ENCODE assay signal across 10 cellular contexts in the genomic region with DNA sequence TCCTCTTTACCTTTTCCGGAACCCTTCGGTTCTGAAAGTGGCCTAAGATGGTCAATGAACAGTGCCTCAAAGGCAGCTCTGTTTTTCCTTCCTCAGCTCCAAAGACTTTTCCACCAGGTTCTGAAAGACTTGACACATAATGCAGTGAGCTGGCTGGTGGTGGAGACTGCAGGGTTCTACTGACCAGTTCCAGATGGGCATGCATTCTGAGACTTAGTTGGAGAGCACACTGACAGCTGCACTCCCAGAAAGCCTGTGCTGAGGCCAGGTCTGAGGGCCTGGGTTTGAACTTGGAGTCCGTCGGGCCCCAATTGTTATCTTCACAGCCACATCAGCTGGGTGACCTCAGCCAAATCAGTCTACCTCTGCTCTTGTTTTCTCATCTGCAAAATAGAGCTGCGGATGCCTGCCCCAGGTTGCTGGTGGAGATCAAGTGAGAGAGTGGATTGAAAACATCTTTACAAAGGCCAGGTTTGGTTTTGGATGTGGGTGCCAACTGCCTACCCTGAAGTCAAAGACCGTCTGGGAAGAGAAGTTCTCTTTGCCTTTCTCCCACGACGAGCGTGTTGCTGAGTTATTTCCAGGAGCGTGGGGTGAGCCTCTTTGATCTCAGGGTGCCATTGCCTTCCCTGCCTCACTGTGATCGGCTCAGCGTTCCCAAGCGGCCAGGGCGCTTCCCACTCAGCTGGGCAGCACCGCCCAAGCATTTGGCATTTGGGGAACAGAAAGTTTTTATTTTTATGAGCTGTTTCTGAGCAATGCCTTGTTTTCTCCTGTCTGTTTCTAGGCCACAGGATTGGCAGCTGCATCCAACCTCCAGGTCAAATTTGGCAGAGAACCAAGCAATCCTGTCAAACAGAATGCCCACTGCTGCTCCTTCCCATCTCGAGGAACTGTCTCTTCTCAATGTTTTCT. TPM values are rescaled to one million over a fixed set of nuclear protein-coding genes. Genes with fewer than 3 reads are reported as not detected.
DNase-seq lines count a peak whose midpoint lies in the region; ATAC-seq and TF ChIP-seq lines count a peak whose summit lies in the region.
"Had no signal": no experiment of that assay in that cellular context is flagged by ENCODE, and none has a peak within 500 bp of the region (broad histone marks: within the 10 kb centered on the region; RNA-seq: fewer than 3 reads in every experiment).

No MANE protein-coding gene starts in this region.

- H3K4me1 ChIP-seq in HUES48 (ENCODE audit: control insufficient read depth, insufficient read depth, low read length) (no peaks in the 10 kb centered on the region), fibroblast of lung (ENCODE audit: control insufficient read depth, extremely low read depth, insufficient read depth, low read length) (peaks cover 20% of the 10 kb centered on the region)

- H3K4me3 Mint-ChIP-seq in CD14-positive monocyte: no peak overlapping the region

- intact Hi-C loops in CD14-positive monocyte (cut with micrococcal nuclease) (no loop called here), posterior cingulate gyrus (cut with DNase I) (loop anchor here (10.0 kb wide), 1 partner anchor 53 kb away; a partner anchor contains a TSS), left colon (cut with DNase I, micrococcal nuclease) (no loop called here)

- no peak overlapping the region for H2AFZ ChIP-seq in fibroblast of lung (ENCODE audit: low read length)

- no peaks in the 10 kb centered on the region for H4K20me1 ChIP-seq in fibroblast of lung (ENCODE audit: control insufficient read depth, extremely low read depth, insufficient read depth, low read length)

- H3K27ac ChIP-seq in HUES48 (ENCODE audit: low read depth, low read length) (peak overlapping the region; percentile 42), fibroblast of lung (ENCODE audit: insufficient read depth, low read length) (peak overlapping the region; percentile 27)
- H3K27ac ChIP-seq: foreskin keratinocyte had no signal

- H3K27me3 Mint-ChIP-seq in CD14-positive monocyte (ENCODE audit: low read depth in 3 of 3): peaks cover 0 to 2% (median 0%) of the 10 kb centered on the region in 3 donors

- no peaks in the 10 kb centered on the region for H3K9me3 Mint-ChIP-seq in CD14-positive monocyte

- ATAC-seq in left colon: no peak
- no peak for ATAC-seq in GM21825 (IDR thresholded peaks at IDR 0.05; ENCODE audit: unreplicated experiment)

- peaks cover 5% of the 10 kb centered on the region for H3K79me2 ChIP-seq in fibroblast of lung (ENCODE audit: control insufficient read depth, insufficient read depth, low read length)

- no peak overlapping the region for H3K4me2 ChIP-seq in fibroblast of lung (ENCODE audit: extremely low read depth, insufficient read depth, low read length)

- H3K27ac Mint-ChIP-seq in CD14-positive monocyte: peak overlapping the region in 4 of 7 donors; percentile 26 to 67 (median 53)

- peaks cover 3% of the 10 kb centered on the region for H3K4me1 Mint-ChIP-seq in CD14-positive monocyte

- H3K9ac ChIP-seq in HUES48 (ENCODE audit: low read depth, low read length) (no peak overlapping the region), fibroblast of lung (ENCODE audit: insufficient read depth, low read length) (no peak overlapping the region)

- H3K4me3 ChIP-seq in HUES48 (ENCODE audit: low read depth, low read length) (no peak overlapping the region), fibroblast of lung (replicated peaks in 1 of 4; ENCODE audit: control extremely low read depth in 1 of 4, insufficient read depth in 1 of 4, low read depth in 3 of 4, low read length in 4 of 4) (no peak overlapping the region)
- H3K4me3 ChIP-seq: tibial nerve had no signal

- DNase-seq in CD14-positive monocyte (ENCODE audit: low spot score) (no peak), fibroblast of lung (ENCODE audit: low read depth in 2 of 2) (peak in 1 of 2 donors; percentile 31), posterior cingulate gyrus (peak in 7 of 10 donors; percentile 36 to 89 (median 61)), left colon (no peak), DMS53 treated with DMSO at 0.1 percent for 48 hours (lab: John Stamatoyannopoulos, UW; ENCODE audit: unreplicated experiment) (no peak)
- DNase-seq: NCI-H2029 treated with DMSO at 0.1 percent for 48 hours had no signal

- H3K27me3 ChIP-seq in HUES48 (ENCODE audit: control insufficient read depth, insufficient read depth, low read length) (no peaks in the 10 kb centered on the region), fibroblast of lung (ENCODE audit: control insufficient read depth, insufficient read depth, low read length) (no peaks in the 10 kb centered on the region)
- H3K27me3 ChIP-seq: foreskin keratinocyte, tibial nerve had no signal

- peaks cover 23 to 32% of the 10 kb centered on the region in 2 donors for H3K36me3 Mint-ChIP-seq in CD14-positive monocyte

- no peak for TF ChIP-seq CTCF in CD14-positive monocyte (IDR thresholded peaks at IDR 0.05)
- TF ChIP-seq CTCF in fibroblast of lung (conservative IDR thresholded peaks at IDR 0.05 in 1 of 2, IDR thresholded peaks at IDR 0.05 in 1 of 2; ENCODE audit: low read depth in 1 of 2, low read length in 2 of 2): no peak

- H3K36me3 ChIP-seq in HUES48 (ENCODE audit: control insufficient read depth, insufficient read depth, low read length): peaks cover 48% of the 10 kb centered on the region
- peaks cover 28% of the 10 kb centered on the region for H3K36me3 ChIP-seq in fibroblast of lung (ENCODE audit: control insufficient read depth, insufficient read depth, low read length)

- H3K9me3 ChIP-seq in HUES48 (ENCODE audit: control insufficient read depth, insufficient read depth, low read length): no peaks in the 10 kb centered on the region
- no peaks in the 10 kb centered on the region for H3K9me3 ChIP-seq in fibroblast of lung (ENCODE audit: control insufficient read depth, insufficient read depth, low read depth, low read length)
- H3K9me3 ChIP-seq: tibial nerve had no signal

RNA-seq across cellular contexts. Expression of a gene that starts 54.9 kb away (rescaled TPM):
- 10 to 100 TPM; 21.6 to 24.7 TPM for polyA plus RNA-seq in CD14-positive monocyte
- 101 and 156 TPM in 2 replicates for total RNA-seq in fibroblast of lung
- 356 and 607 TPM in 2 replicates for polyA plus RNA-seq in fibroblast of lung
- polyA plus RNA-seq in fibroblast of lung (2012): 168 and 353 TPM in 2 replicates
- polyA minus RNA-seq in fibroblast of lung (ENCODE audit: low replicate concordance): 115 and 121 TPM in 2 replicates
- 10 to 100 TPM; 93.9 to 99.0 TPM for total RNA-seq in left colon

Comparison
In these comparisons a context has a peak if more than half of its experiments do, and no peak if none do; other contexts are left out.
1. DNase-seq: peak in posterior cingulate gyrus (7 of 10); none in CD14-positive monocyte (single experiment), left colon (0 of 2) and DMS53 treated with DMSO at 0.1 percent for 48 hours (single experiment).